1 cellular context compared by ENCODE assay signal in the genomic region with DNA sequence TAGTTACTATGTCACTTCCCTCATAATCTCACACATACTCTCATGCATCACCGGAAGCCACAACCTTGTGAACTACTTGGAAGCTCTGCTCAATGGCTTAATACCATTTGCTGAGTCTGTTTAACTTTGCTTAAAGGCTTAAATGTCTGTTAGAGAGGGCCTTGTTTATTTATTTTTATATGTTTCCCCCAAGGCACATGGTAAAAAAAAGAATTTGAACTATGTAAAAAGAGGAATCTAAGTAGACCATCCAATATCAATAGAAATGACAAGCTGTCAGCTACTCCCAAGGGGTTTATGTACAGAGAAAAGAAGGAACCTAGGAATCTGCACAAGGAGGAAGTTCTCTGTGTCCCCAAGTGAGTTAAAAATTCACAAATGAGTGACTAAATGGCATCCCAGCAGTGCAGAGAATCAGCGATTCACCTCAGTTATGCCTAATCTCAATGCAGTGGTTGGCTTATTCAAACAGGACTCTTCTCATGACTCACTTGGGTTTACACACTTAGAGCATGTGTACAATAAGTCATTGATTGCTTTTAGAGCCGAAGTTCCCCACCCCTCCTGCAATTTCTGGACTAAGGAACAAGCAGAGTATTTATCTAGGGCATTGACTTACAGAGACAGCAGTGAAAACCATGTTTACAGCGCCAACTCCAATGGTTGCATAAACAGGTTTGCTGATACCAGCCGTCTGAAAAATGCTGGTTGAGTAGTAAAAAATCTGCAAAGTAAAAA.
A peak's percentile ranks its signal among the peaks of the same experiment; 100 is the strongest.
TF ChIP-seq lines count a peak whose summit lies in the region.

No MANE protein-coding gene starts in this region.

TF ChIP-seq in HepG2, 621 proteins besides CTCF, POLR2A, EP300 and RAD21 (continued from another document and continues in another):
- TF ChIP-seq, protein P1, sequence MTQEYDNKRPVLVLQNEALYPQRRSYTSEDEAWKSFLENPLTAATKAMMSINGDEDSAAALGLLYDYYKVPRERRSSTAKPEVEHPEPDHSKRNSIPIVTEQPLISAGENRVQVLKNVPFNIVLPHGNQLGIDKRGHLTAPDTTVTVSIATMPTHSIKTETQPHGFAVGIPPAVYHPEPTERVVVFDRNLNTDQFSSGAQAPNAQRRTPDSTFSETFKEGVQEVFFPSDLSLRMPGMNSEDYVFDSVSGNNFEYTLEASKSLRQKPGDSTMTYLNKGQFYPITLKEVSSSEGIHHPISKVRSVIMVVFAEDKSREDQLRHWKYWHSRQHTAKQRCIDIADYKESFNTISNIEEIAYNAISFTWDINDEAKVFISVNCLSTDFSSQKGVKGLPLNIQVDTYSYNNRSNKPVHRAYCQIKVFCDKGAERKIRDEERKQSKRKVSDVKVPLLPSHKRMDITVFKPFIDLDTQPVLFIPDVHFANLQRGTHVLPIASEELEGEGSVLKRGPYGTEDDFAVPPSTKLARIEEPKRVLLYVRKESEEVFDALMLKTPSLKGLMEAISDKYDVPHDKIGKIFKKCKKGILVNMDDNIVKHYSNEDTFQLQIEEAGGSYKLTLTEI (CRISPR knock-in tag; conservative IDR thresholded peaks at IDR 0.05) = no peak
- 0 out of 2 replicates have a peak, but pooled peaks have one; percentile 37 for TF ChIP-seq ZC3H13 (CRISPR knock-in tag; IDR thresholded peaks at IDR 0.05)
- TF ChIP-seq, protein P2, sequence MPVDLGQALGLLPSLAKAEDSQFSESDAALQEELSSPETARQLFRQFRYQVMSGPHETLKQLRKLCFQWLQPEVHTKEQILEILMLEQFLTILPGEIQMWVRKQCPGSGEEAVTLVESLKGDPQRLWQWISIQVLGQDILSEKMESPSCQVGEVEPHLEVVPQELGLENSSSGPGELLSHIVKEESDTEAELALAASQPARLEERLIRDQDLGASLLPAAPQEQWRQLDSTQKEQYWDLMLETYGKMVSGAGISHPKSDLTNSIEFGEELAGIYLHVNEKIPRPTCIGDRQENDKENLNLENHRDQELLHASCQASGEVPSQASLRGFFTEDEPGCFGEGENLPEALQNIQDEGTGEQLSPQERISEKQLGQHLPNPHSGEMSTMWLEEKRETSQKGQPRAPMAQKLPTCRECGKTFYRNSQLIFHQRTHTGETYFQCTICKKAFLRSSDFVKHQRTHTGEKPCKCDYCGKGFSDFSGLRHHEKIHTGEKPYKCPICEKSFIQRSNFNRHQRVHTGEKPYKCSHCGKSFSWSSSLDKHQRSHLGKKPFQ (CRISPR knock-in tag; IDR thresholded peaks at IDR 0.05; ENCODE audit: insufficient replicate concordance) = peak; percentile 72
- peak; percentile 97 for TF ChIP-seq JUN (CRISPR knock-in tag; IDR thresholded peaks at IDR 0.05)
- TF ChIP-seq, protein P3, sequence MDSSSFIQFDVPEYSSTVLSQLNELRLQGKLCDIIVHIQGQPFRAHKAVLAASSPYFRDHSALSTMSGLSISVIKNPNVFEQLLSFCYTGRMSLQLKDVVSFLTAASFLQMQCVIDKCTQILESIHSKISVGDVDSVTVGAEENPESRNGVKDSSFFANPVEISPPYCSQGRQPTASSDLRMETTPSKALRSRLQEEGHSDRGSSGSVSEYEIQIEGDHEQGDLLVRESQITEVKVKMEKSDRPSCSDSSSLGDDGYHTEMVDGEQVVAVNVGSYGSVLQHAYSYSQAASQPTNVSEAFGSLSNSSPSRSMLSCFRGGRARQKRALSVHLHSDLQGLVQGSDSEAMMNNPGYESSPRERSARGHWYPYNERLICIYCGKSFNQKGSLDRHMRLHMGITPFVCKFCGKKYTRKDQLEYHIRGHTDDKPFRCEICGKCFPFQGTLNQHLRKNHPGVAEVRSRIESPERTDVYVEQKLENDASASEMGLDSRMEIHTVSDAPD (CRISPR knock-in tag; IDR thresholded peaks at IDR 0.05) = peak; percentile 94
- TF ChIP-seq KLF6 (CRISPR knock-in tag; IDR thresholded peaks at IDR 0.05) = peak; percentile 81; the same call in 1 of the 2 replicates
- peak; percentile 70 for TF ChIP-seq TFAP4 (IDR thresholded peaks at IDR 0.05; ENCODE audit: borderline replicate concordance, low read depth)
- TF ChIP-seq GZF1 (CRISPR knock-in tag; IDR thresholded peaks at IDR 0.05) = no peak; the same call in 1 of the 2 replicates
- TF ChIP-seq ZNF510 (CRISPR knock-in tag; IDR thresholded peaks at IDR 0.05; ENCODE audit: low read depth) = 0 out of 2 replicates have a peak, but pooled peaks have one; percentile 43
- peak; percentile 76; the same call in 1 of the 2 replicates for TF ChIP-seq ZNF746 (CRISPR knock-in tag; IDR thresholded peaks at IDR 0.05)
- TF ChIP-seq ZFP36L2 (CRISPR knock-in tag; IDR thresholded peaks at IDR 0.05) = no peak
- TF ChIP-seq MLLT10 (CRISPR knock-in tag; IDR thresholded peaks at IDR 0.05) = no peak
- TF ChIP-seq, protein P4, sequence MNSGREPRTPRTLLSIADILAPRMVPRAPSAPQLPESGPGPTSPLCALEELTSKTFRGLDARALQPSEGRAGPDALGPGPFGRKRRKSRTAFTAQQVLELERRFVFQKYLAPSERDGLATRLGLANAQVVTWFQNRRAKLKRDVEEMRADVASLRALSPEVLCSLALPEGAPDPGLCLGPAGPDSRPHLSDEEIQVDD (CRISPR knock-in tag; IDR thresholded peaks at IDR 0.05; ENCODE audit: borderline replicate concordance) = no peak
- 0 out of 2 replicates have a peak, but pooled peaks have one; percentile 66 for TF ChIP-seq KAT7 (CRISPR knock-in tag; IDR thresholded peaks at IDR 0.05; ENCODE audit: borderline replicate concordance)
- TF ChIP-seq, protein P5, sequence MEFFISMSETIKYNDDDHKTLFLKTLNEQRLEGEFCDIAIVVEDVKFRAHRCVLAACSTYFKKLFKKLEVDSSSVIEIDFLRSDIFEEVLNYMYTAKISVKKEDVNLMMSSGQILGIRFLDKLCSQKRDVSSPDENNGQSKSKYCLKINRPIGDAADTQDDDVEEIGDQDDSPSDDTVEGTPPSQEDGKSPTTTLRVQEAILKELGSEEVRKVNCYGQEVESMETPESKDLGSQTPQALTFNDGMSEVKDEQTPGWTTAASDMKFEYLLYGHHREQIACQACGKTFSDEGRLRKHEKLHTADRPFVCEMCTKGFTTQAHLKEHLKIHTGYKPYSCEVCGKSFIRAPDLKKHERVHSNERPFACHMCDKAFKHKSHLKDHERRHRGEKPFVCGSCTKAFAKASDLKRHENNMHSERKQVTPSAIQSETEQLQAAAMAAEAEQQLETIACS (CRISPR knock-in tag; IDR thresholded peaks at IDR 0.05) = no peak
- peak; percentile 84 for TF ChIP-seq TBL1XR1 (IDR thresholded peaks at IDR 0.05; ENCODE audit: borderline replicate concordance, low read length, partially characterized antibody)
- TF ChIP-seq, protein P6, sequence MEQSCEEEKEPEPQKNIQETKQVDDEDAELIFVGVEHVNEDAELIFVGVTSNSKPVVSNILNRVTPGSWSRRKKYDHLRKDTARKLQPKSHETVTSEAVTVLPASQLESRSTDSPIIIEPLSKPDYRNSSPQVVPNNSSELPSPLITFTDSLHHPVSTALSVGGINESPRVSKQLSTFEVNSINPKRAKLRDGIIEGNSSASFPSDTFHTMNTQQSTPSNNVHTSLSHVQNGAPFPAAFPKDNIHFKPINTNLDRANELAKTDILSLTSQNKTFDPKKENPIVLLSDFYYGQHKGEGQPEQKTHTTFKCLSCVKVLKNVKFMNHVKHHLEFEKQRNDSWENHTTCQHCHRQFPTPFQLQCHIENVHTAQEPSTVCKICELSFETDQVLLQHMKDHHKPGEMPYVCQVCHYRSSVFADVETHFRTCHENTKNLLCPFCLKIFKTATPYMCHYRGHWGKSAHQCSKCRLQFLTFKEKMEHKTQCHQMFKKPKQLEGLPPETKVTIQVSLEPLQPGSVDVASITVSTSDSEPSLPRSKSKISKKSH (CRISPR knock-in tag; IDR thresholded peaks at IDR 0.05; ENCODE audit: borderline replicate concordance) = no peak
- no peak for TF ChIP-seq ZNF562 (CRISPR knock-in tag; IDR thresholded peaks at IDR 0.05; ENCODE audit: borderline replicate concordance)
- TF ChIP-seq, protein P7, sequence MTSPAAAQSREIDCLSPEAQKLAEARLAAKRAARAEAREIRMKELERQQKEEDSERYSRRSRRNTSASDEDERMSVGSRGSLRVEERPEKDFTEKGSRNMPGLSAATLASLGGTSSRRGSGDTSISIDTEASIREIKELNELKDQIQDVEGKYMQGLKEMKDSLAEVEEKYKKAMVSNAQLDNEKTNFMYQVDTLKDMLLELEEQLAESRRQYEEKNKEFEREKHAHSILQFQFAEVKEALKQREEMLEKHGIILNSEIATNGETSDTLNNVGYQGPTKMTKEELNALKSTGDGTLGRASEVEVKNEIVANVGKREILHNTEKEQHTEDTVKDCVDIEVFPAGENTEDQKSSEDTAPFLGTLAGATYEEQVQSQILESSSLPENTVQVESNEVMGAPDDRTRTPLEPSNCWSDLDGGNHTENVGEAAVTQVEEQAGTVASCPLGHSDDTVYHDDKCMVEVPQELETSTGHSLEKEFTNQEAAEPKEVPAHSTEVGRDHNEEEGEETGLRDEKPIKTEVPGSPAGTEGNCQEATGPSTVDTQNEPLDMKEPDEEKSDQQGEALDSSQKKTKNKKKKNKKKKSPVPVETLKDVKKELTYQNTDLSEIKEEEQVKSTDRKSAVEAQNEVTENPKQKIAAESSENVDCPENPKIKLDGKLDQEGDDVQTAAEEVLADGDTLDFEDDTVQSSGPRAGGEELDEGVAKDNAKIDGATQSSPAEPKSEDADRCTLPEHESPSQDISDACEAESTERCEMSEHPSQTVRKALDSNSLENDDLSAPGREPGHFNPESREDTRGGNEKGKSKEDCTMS (CRISPR knock-in tag; conservative IDR thresholded peaks at IDR 0.05) = no peak
- TF ChIP-seq ARID3A (IDR thresholded peaks at IDR 0.05; ENCODE audit: low read depth, low read length) = peak; percentile 97
- no peak for TF ChIP-seq U2AF2 (IDR thresholded peaks at IDR 0.05; ENCODE audit: low read depth, low read length)
- peak; percentile 91 for TF ChIP-seq ZNF331 (CRISPR knock-in tag; IDR thresholded peaks at IDR 0.05)
- TF ChIP-seq ZNF574 (CRISPR knock-in tag; IDR thresholded peaks at IDR 0.05) = peak; percentile 77
- peak; percentile 65; the same call in 1 of the 2 replicates for TF ChIP-seq ATF7 (IDR thresholded peaks at IDR 0.05)
- TF ChIP-seq ATF7 (CRISPR knock-in tag; IDR thresholded peaks at IDR 0.05) = peak; percentile 57; the same call in 1 of the 2 replicates
- no peak for TF ChIP-seq ZNF672 (CRISPR knock-in tag; IDR thresholded peaks at IDR 0.05)
- no peak for TF ChIP-seq SETDB1 (CRISPR knock-in tag; IDR thresholded peaks at IDR 0.05; ENCODE audit: borderline replicate concordance)
- peak; percentile 71; the same call in 1 of the 2 replicates for TF ChIP-seq ZNF749 (CRISPR knock-in tag; IDR thresholded peaks at IDR 0.05; ENCODE audit: borderline replicate concordance)
- peak; percentile 90 for TF ChIP-seq TEF (CRISPR knock-in tag; IDR thresholded peaks at IDR 0.05)
- TF ChIP-seq ZSCAN30 (CRISPR knock-in tag; IDR thresholded peaks at IDR 0.05) = peak; percentile 91; the same call in 1 of the 2 replicates
- TF ChIP-seq TBX3 (IDR thresholded peaks at IDR 0.05; ENCODE audit: borderline replicate concordance) = peak; percentile 98
- TF ChIP-seq ZNF782 (CRISPR knock-in tag; IDR thresholded peaks at IDR 0.05; ENCODE audit: borderline replicate concordance) = no peak
- TF ChIP-seq CERS6 (CRISPR knock-in tag; IDR thresholded peaks at IDR 0.05) = no peak
- TF ChIP-seq SKI (IDR thresholded peaks at IDR 0.05; ENCODE audit: partially characterized antibody) = peak; percentile 96
- peak; percentile 67 for TF ChIP-seq LCORL (IDR thresholded peaks at IDR 0.05)
- TF ChIP-seq LCORL (CRISPR knock-in tag; IDR thresholded peaks at IDR 0.05) = peak; percentile 81; the same call in 1 of the 2 replicates
